Comparison of ENCODE assay signal across 1 cellular context in genomic region chr7:121475806-121476205, GRCh38.
TF ChIP-seq lines count a peak whose summit lies in the region.

No MANE protein-coding gene starts in this region.

TF ChIP-seq in GM23338, 12 proteins besides CTCF, POLR2A, EP300 and RAD21 (continued from another document):
- TF ChIP-seq ZNF462 (CRISPR knock-in tag; IDR thresholded peaks at IDR 0.05) (no peak), NANOG (IDR thresholded peaks at IDR 0.05; ENCODE audit: borderline replicate concordance) (no peak), EZH2phosphoT487 (IDR thresholded peaks at IDR 0.05; ENCODE audit: unreplicated experiment) (no peak), JUNB (IDR thresholded peaks at IDR 0.05; ENCODE audit: unreplicated experiment) (no peak), CREB1 (CRISPR knock-in tag; IDR thresholded peaks at IDR 0.05; ENCODE audit: low read depth) (no peak), POLR2AphosphoS5 (IDR thresholded peaks at IDR 0.05; ENCODE audit: low read depth) (no peak), REST (IDR thresholded peaks at IDR 0.05; ENCODE audit: unreplicated experiment) (no peak), STAT1 (IDR thresholded peaks at IDR 0.05; ENCODE audit: unreplicated experiment) (no peak)
